Comparison of ENCODE assay signal across 18 cellular contexts in genomic region chr3:155560594-155560993, GRCh38.
DNase-seq lines count a peak whose midpoint lies in the region; TF ChIP-seq lines count a peak whose summit lies in the region.
"Had no signal": no experiment of that assay in that cellular context is flagged by ENCODE, and none has a peak within 500 bp of the region (broad histone marks: within the 10 kb centered on the region; RNA-seq: fewer than 3 reads in every experiment).

No MANE protein-coding gene starts in this region.

- no peaks in the 10 kb centered on the region for H3K79me1 ChIP-seq in neuronal stem cell (ENCODE audit: low read depth, low read length)

- H3K27ac ChIP-seq in neuronal stem cell (replicated peaks; ENCODE audit: low read length), result no peak overlapping the region
- H3K27ac ChIP-seq in effector memory CD4-positive, alpha-beta T cell (ENCODE audit: insufficient read depth, low read length, poor library complexity, severe bottlenecking), result no peak overlapping the region
- H3K27ac ChIP-seq: brain microvascular endothelial cell, dorsolateral prefrontal cortex, esophagus squamous epithelium, spleen, tibial nerve had no signal

- no peaks in the 10 kb centered on the region for H3K27me3 ChIP-seq in NT2/D1 (ENCODE audit: insufficient read depth, insufficient read length)
- H3K27me3 ChIP-seq in neuronal stem cell (ENCODE audit: control insufficient read depth in 3 of 3, insufficient read depth in 3 of 3, low read depth in 1 of 3, low read length in 3 of 3), result no peaks in the 10 kb centered on the region
- no peaks in the 10 kb centered on the region for H3K27me3 ChIP-seq in effector memory CD4-positive, alpha-beta T cell (replicated peaks; ENCODE audit: control insufficient read depth, insufficient read depth, low read length, poor library complexity, severe bottlenecking)
- H3K27me3 ChIP-seq: brain microvascular endothelial cell, dorsolateral prefrontal cortex, esophagus squamous epithelium, spleen, tibial nerve had no signal

- H2BK5ac ChIP-seq in neuronal stem cell (ENCODE audit: low read length), result no peak overlapping the region

- H2BK12ac ChIP-seq in neuronal stem cell (ENCODE audit: low read length), result no peak overlapping the region

- H3K36me3 ChIP-seq in NT2/D1 (ENCODE audit: insufficient read depth, insufficient read length, low read length) (no peaks in the 10 kb centered on the region), neuronal stem cell (replicated peaks in 1 of 2; ENCODE audit: control insufficient read depth in 2 of 2, insufficient read depth in 2 of 2, low read length in 2 of 2) (peaks cover 6 to 92% of the 10 kb centered on the region in 2 donors)
- H3K36me3 ChIP-seq in effector memory CD4-positive, alpha-beta T cell (ENCODE audit: control insufficient read depth, insufficient read depth, low read length), result no peaks in the 10 kb centered on the region
- H3K36me3 ChIP-seq: brain microvascular endothelial cell, esophagus squamous epithelium, spleen, tibial nerve had no signal

- H3K4me1 ChIP-seq in NT2/D1 (ENCODE audit: insufficient read depth, insufficient read length) (no peaks in the 10 kb centered on the region), neuronal stem cell (ENCODE audit: control insufficient read depth in 2 of 2, insufficient read depth in 1 of 2, low read depth in 1 of 2, low read length in 2 of 2) (no peaks in the 10 kb centered on the region)
- H3K4me1 ChIP-seq in effector memory CD4-positive, alpha-beta T cell (ENCODE audit: control insufficient read depth, insufficient read depth, low read length, poor library complexity, severe bottlenecking), result no peaks in the 10 kb centered on the region
- H3K4me1 ChIP-seq: esophagus squamous epithelium, spleen, tibial nerve had no signal

- H3K27me3 Mint-ChIP-seq in osteocyte (ENCODE audit: unreplicated experiment), result no peaks in the 10 kb centered on the region
- H3K27me3 Mint-ChIP-seq: activated naive CD4-positive, alpha-beta T cell treated with anti-CD3 and anti-CD28 coated beads, Interleukin-2, amount 50 U/mL, for 24 hours; stimulated activated memory B cell treated with anti-CD40 and anti-IgM and Interleukin-4, amounts not matched to agents 10 μg/mL and 1 μg/mL and 100 μg/mL, for 72 hours had no signal

- DNase-seq in ELF-1 (ENCODE audit: low read depth, low spot score) (peak; percentile 62), NT2/D1 (ENCODE audit: low read depth, low spot score) (peak; percentile 22), fibroblast of mammary gland (ENCODE audit: low read depth) (peak; percentile 10), neuronal stem cell (ENCODE audit: low spot score) (peak; percentile 1), Ammon's horn (ENCODE audit: low spot score) (no peak), osteocyte (ENCODE audit: extremely low spot score, unreplicated experiment) (no peak), NCI-H1105 treated with DMSO at 0.1 percent for 48 hours (lab: John Stamatoyannopoulos, UW) (no peak)
- DNase-seq in effector memory CD4-positive, alpha-beta T cell, result no peak
- DNase-seq: activated T-cell treated with anti-CD3 and anti-CD28 coated beads, Interleukin-2, amount 50 U/mL, for 1 hour; brain microvascular endothelial cell; dorsolateral prefrontal cortex; esophagus squamous epithelium; NCI-H2029; NCI-H524 treated with DMSO at 0.1 percent for 48 hours; spleen had no signal

- no peak overlapping the region for H2AK5ac ChIP-seq in neuronal stem cell (ENCODE audit: low read depth, low read length)

- no peaks in the 10 kb centered on the region for H3K4me1 Mint-ChIP-seq in osteocyte (ENCODE audit: unreplicated experiment)
- H3K4me1 Mint-ChIP-seq: stimulated activated memory B cell treated with anti-CD40 and anti-IgM and Interleukin-4, amounts not matched to agents 10 μg/mL and 1 μg/mL and 100 μg/mL, for 72 hours had no signal

- H3K14ac ChIP-seq in neuronal stem cell (ENCODE audit: low read length), result no peak overlapping the region

- no peak overlapping the region for H2AFZ ChIP-seq in neuronal stem cell (ENCODE audit: low read length)

- H3K9me3 Mint-ChIP-seq in osteocyte (ENCODE audit: unreplicated experiment), result no peaks in the 10 kb centered on the region
- H3K9me3 Mint-ChIP-seq: activated naive CD4-positive, alpha-beta T cell treated with anti-CD3 and anti-CD28 coated beads, Interleukin-2, amount 50 U/mL, for 24 hours; stimulated activated memory B cell treated with anti-CD40 and anti-IgM and Interleukin-4, amounts not matched to agents 10 μg/mL and 1 μg/mL and 100 μg/mL, for 72 hours had no signal

- no peak overlapping the region for H2BK15ac ChIP-seq in neuronal stem cell (ENCODE audit: low read length)

- TF ChIP-seq CTCF in fibroblast of mammary gland (conservative IDR thresholded peaks at IDR 0.05; ENCODE audit: control insufficient read depth, insufficient read depth, low read depth, low read length), result no peak
- no peak for TF ChIP-seq CTCF in osteocyte (IDR thresholded peaks at IDR 0.05)

- H3K4me2 ChIP-seq in neuronal stem cell (ENCODE audit: insufficient read depth, low read length, poor library complexity, severe bottlenecking), result no peak overlapping the region

- H3K36me3 Mint-ChIP-seq in osteocyte (ENCODE audit: unreplicated experiment), result no peaks in the 10 kb centered on the region
- H3K36me3 Mint-ChIP-seq: activated naive CD4-positive, alpha-beta T cell treated with anti-CD3 and anti-CD28 coated beads, Interleukin-2, amount 50 U/mL, for 24 hours; stimulated activated memory B cell treated with anti-CD40 and anti-IgM and Interleukin-4, amounts not matched to agents 10 μg/mL and 1 μg/mL and 100 μg/mL, for 72 hours had no signal

- H3K4me3 Mint-ChIP-seq in osteocyte (ENCODE audit: unreplicated experiment), result no peak overlapping the region
- H3K4me3 Mint-ChIP-seq: activated naive CD4-positive, alpha-beta T cell treated with anti-CD3 and anti-CD28 coated beads, Interleukin-2, amount 50 U/mL, for 24 hours; stimulated activated memory B cell treated with anti-CD40 and anti-IgM and Interleukin-4, amounts not matched to agents 10 μg/mL and 1 μg/mL and 100 μg/mL, for 72 hours had no signal

- no peak overlapping the region for H4K8ac ChIP-seq in neuronal stem cell (ENCODE audit: low read depth, low read length)

- H3K4me3 ChIP-seq in NT2/D1 (ENCODE audit: insufficient read length, low read depth), result no peak overlapping the region
- no peak overlapping the region for H3K4me3 ChIP-seq in fibroblast of mammary gland (ENCODE audit: control insufficient read depth, low read depth, low read length)
- no peak overlapping the region for H3K4me3 ChIP-seq in neuronal stem cell (ENCODE audit: low read length in 2 of 2)
- H3K4me3 ChIP-seq in effector memory CD4-positive, alpha-beta T cell (ENCODE audit: insufficient read depth, low read depth, low read length, poor library complexity, severe bottlenecking), result no peak overlapping the region
- H3K4me3 ChIP-seq: dorsolateral prefrontal cortex, esophagus squamous epithelium, spleen, tibial nerve had no signal

- no peak overlapping the region for H3K9ac ChIP-seq in NT2/D1 (ENCODE audit: insufficient read length, low read depth)
- H3K9ac ChIP-seq in neuronal stem cell (ENCODE audit: low read depth, low read length, poor library complexity), result no peak overlapping the region

- H2BK120ac ChIP-seq in neuronal stem cell (ENCODE audit: low read depth, low read length), result no peak overlapping the region

- no peak overlapping the region for H3K4ac ChIP-seq in neuronal stem cell (ENCODE audit: low read length)

- H4K91ac ChIP-seq in neuronal stem cell (ENCODE audit: low read depth, low read length, poor library complexity), result no peak overlapping the region

- H3K23ac ChIP-seq in neuronal stem cell (ENCODE audit: low read depth, low read length, poor library complexity), result no peak overlapping the region

- no peaks in the 10 kb centered on the region for H3K9me3 ChIP-seq in NT2/D1 (ENCODE audit: insufficient read depth, low read length)
- peaks cover 0 to 2% of the 10 kb centered on the region in 2 donors for H3K9me3 ChIP-seq in neuronal stem cell (replicated peaks in 1 of 2; ENCODE audit: control insufficient read depth in 2 of 2, insufficient read depth in 1 of 2, low read depth in 1 of 2, low read length in 2 of 2)
- no peaks in the 10 kb centered on the region for H3K9me3 ChIP-seq in effector memory CD4-positive, alpha-beta T cell (ENCODE audit: control insufficient read depth, low read length)
- H3K9me3 ChIP-seq: esophagus squamous epithelium, spleen, tibial nerve had no signal

- no CpG with 5 or more reads among the region's 1 CpG for WGBS in neuronal stem cell (ENCODE audit: extremely low coverage in 2 of 2, insufficient read length in 2 of 2, insufficient replicate concordance in 1 of 2), 2 donors

- no peak overlapping the region for H3K27ac Mint-ChIP-seq in osteocyte (ENCODE audit: unreplicated experiment)
- H3K27ac Mint-ChIP-seq: activated naive CD4-positive, alpha-beta T cell treated with anti-CD3 and anti-CD28 coated beads, Interleukin-2, amount 50 U/mL, for 24 hours; stimulated activated memory B cell treated with anti-CD40 and anti-IgM and Interleukin-4, amounts not matched to agents 10 μg/mL and 1 μg/mL and 100 μg/mL, for 72 hours had no signal

- no peak overlapping the region for H3K18ac ChIP-seq in neuronal stem cell (ENCODE audit: low read length)

Comparison
In these comparisons a context has a peak if more than half of its experiments do, and no peak if none do; other contexts are left out.
1. DNase-seq: peak in ELF-1 (single experiment), NT2/D1 (single experiment), fibroblast of mammary gland (single experiment) and neuronal stem cell (single experiment); none in Ammon's horn (single experiment), osteocyte (single experiment), NCI-H1105 treated with DMSO at 0.1 percent for 48 hours (single experiment) and effector memory CD4-positive, alpha-beta T cell (0 of 3).